21 cellular contexts compared by ENCODE assay signal in the genomic region with DNA sequence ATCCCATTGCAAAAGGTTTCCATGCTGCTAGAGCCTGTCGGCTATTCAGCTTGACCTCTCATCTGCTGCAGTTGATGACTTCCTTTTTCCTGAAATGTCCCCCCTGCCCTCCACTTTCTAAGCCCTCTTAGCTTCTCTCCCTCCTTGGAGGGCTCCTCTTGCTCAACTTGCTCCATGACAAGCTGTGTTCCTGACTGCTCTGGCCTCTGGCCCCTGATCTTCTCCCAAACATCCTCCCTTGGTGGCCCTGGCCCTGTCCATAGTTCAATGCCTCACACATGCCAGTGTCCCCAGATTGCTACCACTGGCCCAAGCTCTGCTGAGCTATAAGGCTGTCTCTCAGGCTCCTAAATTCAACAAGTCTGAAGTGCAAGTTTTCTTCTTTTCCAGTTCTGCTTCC. TPM values are rescaled to one million over a fixed set of nuclear protein-coding genes. Genes with fewer than 3 reads are reported as not detected.
A peak's percentile ranks its signal among the peaks of the same experiment; 100 is the strongest.
DNase-seq lines count a peak whose midpoint lies in the region; ATAC-seq and TF ChIP-seq lines count a peak whose summit lies in the region.
"Had no signal": no experiment of that assay in that cellular context is flagged by ENCODE, and none has a peak within 500 bp of the region (broad histone marks: within the 10 kb centered on the region; RNA-seq: fewer than 3 reads in every experiment).

No MANE protein-coding gene starts in this region.

- H3K27ac Mint-ChIP-seq in activated T-helper 17 cell treated with anti-CD3 and anti-CD28 coated beads, Interleukin-2, amount 50 U/mL, for 72 hours: peak overlapping the region; percentile 4
- no peak overlapping the region for H3K27ac Mint-ChIP-seq in neural progenitor cell
- H3K27ac Mint-ChIP-seq: CD4-positive, CD25-positive, alpha-beta regulatory T cell; CD8-positive, alpha-beta memory T cell had no signal

- peaks cover 14% of the 10 kb centered on the region for H3K4me1 ChIP-seq in neural progenitor cell
- H3K4me1 ChIP-seq: BE2C had no signal

- no peak overlapping the region for H3K9ac ChIP-seq in neural progenitor cell
- H3K9ac ChIP-seq: GM23248 had no signal

- H3K4me1 Mint-ChIP-seq in activated T-helper 17 cell treated with anti-CD3 and anti-CD28 coated beads, Interleukin-2, amount 50 U/mL, for 72 hours: peaks cover 9% of the 10 kb centered on the region
- H3K4me1 Mint-ChIP-seq in neural progenitor cell: peaks cover 25% of the 10 kb centered on the region
- H3K4me1 Mint-ChIP-seq: CD4-positive, CD25-positive, alpha-beta regulatory T cell had no signal

- H3F3A ChIP-seq in neural progenitor cell (ENCODE audit: low read depth): peaks cover 8% of the 10 kb centered on the region

- TF ChIP-seq CTCF in neural progenitor cell (IDR thresholded peaks at IDR 0.05): no peak

- no peak overlapping the region for H3K27ac ChIP-seq in neural progenitor cell
- H3K27ac ChIP-seq: GM23248 had no signal

- H2AFZ ChIP-seq in neural progenitor cell (replicated peaks): no peak overlapping the region
- H2AFZ ChIP-seq: GM23248 had no signal

- H3K4me3 Mint-ChIP-seq in activated T-helper 17 cell treated with anti-CD3 and anti-CD28 coated beads, Interleukin-2, amount 50 U/mL, for 72 hours: no peak overlapping the region
- no peak overlapping the region for H3K4me3 Mint-ChIP-seq in neural progenitor cell
- H3K4me3 Mint-ChIP-seq: CD4-positive, CD25-positive, alpha-beta regulatory T cell; CD8-positive, alpha-beta memory T cell had no signal

- H3K4me2 ChIP-seq in neural progenitor cell: peak overlapping the region; percentile 5

- H3K9me3 Mint-ChIP-seq in activated T-helper 17 cell treated with anti-CD3 and anti-CD28 coated beads, Interleukin-2, amount 50 U/mL, for 72 hours: peaks cover 5% of the 10 kb centered on the region
- peaks cover 5% of the 10 kb centered on the region for H3K9me3 Mint-ChIP-seq in neural progenitor cell

- no peaks in the 10 kb centered on the region for H4K20me1 ChIP-seq in neural progenitor cell (ENCODE audit: low read depth)

- no peak overlapping the region for H3K4me3 ChIP-seq in neural progenitor cell
- H3K4me3 ChIP-seq: GM12878, GM23248 had no signal

- H3K36me3 Mint-ChIP-seq in activated T-helper 17 cell treated with anti-CD3 and anti-CD28 coated beads, Interleukin-2, amount 50 U/mL, for 72 hours (ENCODE audit: low read depth): no peaks in the 10 kb centered on the region
- H3K36me3 Mint-ChIP-seq in neural progenitor cell: no peaks in the 10 kb centered on the region

- no peaks in the 10 kb centered on the region for H3K27me3 Mint-ChIP-seq in activated T-helper 17 cell treated with anti-CD3 and anti-CD28 coated beads, Interleukin-2, amount 50 U/mL, for 72 hours
- H3K27me3 Mint-ChIP-seq in neural progenitor cell (ENCODE audit: insufficient read depth, low read depth): no peaks in the 10 kb centered on the region
- H3K27me3 Mint-ChIP-seq: CD4-positive, CD25-positive, alpha-beta regulatory T cell; CD8-positive, alpha-beta memory T cell had no signal

- H3K79me2 ChIP-seq in neural progenitor cell (ENCODE audit: low read depth): no peaks in the 10 kb centered on the region

- H3K9me3 ChIP-seq in neural progenitor cell (ENCODE audit: low read depth): no peaks in the 10 kb centered on the region
- H3K9me3 ChIP-seq: BE2C had no signal

- no peaks in the 10 kb centered on the region for H3K36me3 ChIP-seq in neural progenitor cell
- H3K36me3 ChIP-seq: BE2C had no signal

- H3K27me3 ChIP-seq in neural progenitor cell: no peaks in the 10 kb centered on the region
- H3K27me3 ChIP-seq: BE2C had no signal

- ATAC-seq in activated T-helper 17 cell treated with anti-CD3 and anti-CD28 coated beads, Interleukin-2, amount 50 U/mL, for 72 hours (replicated peaks): no peak
- ATAC-seq: GM12878 had no signal

- peak; percentile 71 for DNase-seq in MV-4-11 (lab: John Stamatoyannopoulos, UW)
- DNase-seq in neural progenitor cell (ENCODE audit: low spot score): no peak
- DNase-seq in RKO (ENCODE audit: low spot score): no peak
- no peak for DNase-seq in NAMALWA (ENCODE audit: low spot score)
- no peak for DNase-seq in LoVo (ENCODE audit: low spot score)
- DNase-seq: ACHN; BE2C; C1 segment of cervical spinal cord; CD4-positive, CD25-positive, alpha-beta regulatory T cell; CD8-positive, alpha-beta memory T cell; COR-L47; DMS 273 treated with DMSO at 0.1 percent for 48 hours; DMS53; DND-41; EL; GM23248; HCEC 1CT had no signal

RNA-seq across cellular contexts. Expression of a gene that starts 29.6 kb away (rescaled TPM):
- under 1 TPM; 0.34 to 0.76 TPM for total RNA-seq in activated T-helper 17 cell treated with anti-CD3 and anti-CD28 coated beads, Interleukin-2, amount 50 U/mL, for 72 hours
- 6.8 and 10.1 TPM in 2 replicates for total RNA-seq in neural progenitor cell (ENCODE audit: low replicate concordance)
- total RNA-seq: G401, GM23248, HT-29 had no signal
